ENCODE assay signal across 15 cellular contexts in genomic region chr6:133430530-133430929, GRCh38.
A peak's percentile ranks its signal among the peaks of the same experiment; 100 is the strongest.
DNase-seq lines count a peak whose midpoint lies in the region; ATAC-seq and TF ChIP-seq lines count a peak whose summit lies in the region.
"Had no signal": no experiment of that assay in that cellular context is flagged by ENCODE, and none has a peak within 500 bp of the region (broad histone marks: within the 10 kb centered on the region; RNA-seq: fewer than 3 reads in every experiment).

No MANE protein-coding gene starts in this region.

- H3K4me1 Mint-ChIP-seq in Calu3 (ENCODE audit: low read depth, unreplicated experiment) (peaks cover 72% of the 10 kb centered on the region), neural crest cell (peaks cover 33% of the 10 kb centered on the region), Caco-2 (ENCODE audit: low read depth, unreplicated experiment) (no peaks in the 10 kb centered on the region)
- H3K4me1 Mint-ChIP-seq: CD4-positive, alpha-beta memory T cell had no signal

- TF ChIP-seq CTCF in Calu3 (IDR thresholded peaks at IDR 0.05; ENCODE audit: unreplicated experiment) (no peak), neural crest cell (conservative IDR thresholded peaks at IDR 0.05) (no peak), Caco-2 (IDR thresholded peaks at IDR 0.05; ENCODE audit: insufficient read depth in 1 of 2, low read depth in 1 of 2, low read length in 1 of 2, severe bottlenecking in 1 of 2, unreplicated experiment in 1 of 2) (no peak)

- peak overlapping the region; percentile 31 for H3K27ac ChIP-seq in ectodermal cell (ENCODE audit: insufficient read depth, low read depth, low read length, poor library complexity, severe bottlenecking)

- H3K27me3 Mint-ChIP-seq in Calu3 (ENCODE audit: unreplicated experiment) (no peaks in the 10 kb centered on the region), neural crest cell (ENCODE audit: low read depth) (no peaks in the 10 kb centered on the region), Caco-2 (ENCODE audit: insufficient read depth, unreplicated experiment) (peaks cover 30% of the 10 kb centered on the region)

- H3K4me3 ChIP-seq in ectodermal cell (ENCODE audit: insufficient read depth, low read depth, low read length) (no peak overlapping the region), Caco-2 (ENCODE audit: low read depth, low read length) (no peak overlapping the region)
- H3K4me3 ChIP-seq: GM12878, HAP-1 had no signal

- H3K36me3 ChIP-seq in ectodermal cell (ENCODE audit: control insufficient read depth, insufficient read depth, low read length): no peaks in the 10 kb centered on the region
- no peaks in the 10 kb centered on the region for H3K36me3 ChIP-seq in Caco-2 (ENCODE audit: control insufficient read depth, insufficient read depth, low read length)
- H3K36me3 ChIP-seq: HAP-1 had no signal

- H3K9me3 Mint-ChIP-seq in Calu3 (ENCODE audit: low read depth, unreplicated experiment) (peaks cover 4% of the 10 kb centered on the region), neural crest cell (peaks cover 8% of the 10 kb centered on the region), Caco-2 (ENCODE audit: unreplicated experiment) (no peaks in the 10 kb centered on the region)

- H3K4me1 ChIP-seq in ectodermal cell (ENCODE audit: control insufficient read depth, insufficient read depth, low read length) (peaks cover 21% of the 10 kb centered on the region), Caco-2 (no peaks in the 10 kb centered on the region)
- H3K4me1 ChIP-seq: HAP-1 had no signal

- POLR2A ChIA-PET in Caco-2 (lab: Charles Lee): no interaction called here

- H3K4me3 Mint-ChIP-seq in Calu3 (ENCODE audit: low read depth, unreplicated experiment) (no peak overlapping the region), neural crest cell (no peak overlapping the region), Caco-2 (ENCODE audit: unreplicated experiment) (no peak overlapping the region)
- H3K4me3 Mint-ChIP-seq: CD4-positive, alpha-beta memory T cell had no signal

- H3K27me3 ChIP-seq in ectodermal cell (ENCODE audit: control insufficient read depth, insufficient read depth, low read length, poor library complexity, severe bottlenecking) (no peaks in the 10 kb centered on the region), Caco-2 (replicated peaks; ENCODE audit: control insufficient read depth, insufficient read depth, low read length) (no peaks in the 10 kb centered on the region)

- DNase-seq in Calu3 (no peak), neural crest cell (ENCODE audit: low read depth, low spot score) (no peak), DMS79 (lab: John Stamatoyannopoulos, UW) (no peak), Caco-2 (no peak), GF-D8 (lab: John Stamatoyannopoulos, UW) (no peak)
- DNase-seq: 8988T; C1 segment of cervical spinal cord; CD4-positive, alpha-beta memory T cell; DMS53; DND-41; GOT3 had no signal

- BruUV-seq in Calu3 (replicated peaks; lab: Mats Ljungman, UMichigan) (no TSS peak), Caco-2 (replicated peaks; lab: Mats Ljungman, UMichigan) (no TSS peak)

- H3K9me3 ChIP-seq in ectodermal cell (ENCODE audit: control insufficient read depth, low read length) (no peaks in the 10 kb centered on the region), Caco-2 (no peaks in the 10 kb centered on the region)
- H3K9me3 ChIP-seq: HAP-1 had no signal

- H3K36me3 Mint-ChIP-seq in Calu3 (ENCODE audit: insufficient read depth, unreplicated experiment) (peaks cover 8% of the 10 kb centered on the region), neural crest cell (ENCODE audit: low read depth) (peaks cover 3% of the 10 kb centered on the region), Caco-2 (ENCODE audit: insufficient read depth, unreplicated experiment) (no peaks in the 10 kb centered on the region)
- H3K36me3 Mint-ChIP-seq: CD4-positive, alpha-beta memory T cell had no signal

- H3K27ac Mint-ChIP-seq in Calu3 (ENCODE audit: unreplicated experiment) (peak overlapping the region; percentile 86), neural crest cell (ENCODE audit: unreplicated experiment) (peak overlapping the region; percentile 89), Caco-2 (ENCODE audit: unreplicated experiment) (no peak overlapping the region)
- H3K27ac Mint-ChIP-seq: CD4-positive, alpha-beta memory T cell had no signal

- CTCF ChIA-PET in Calu3 (lab: Charles Lee) (no interaction called here), Caco-2 (lab: Charles Lee) (no interaction called here)

- intact Hi-C loops in Calu3 (cut with micrococcal nuclease; ENCODE audit: unreplicated experiment) (no loop called here), Caco-2 (cut with micrococcal nuclease; ENCODE audit: unreplicated experiment) (no loop called here)

- ATAC-seq in GM21526 (IDR thresholded peaks at IDR 0.05; ENCODE audit: low FRiP score, unreplicated experiment): no peak
- ATAC-seq: GM12878 had no signal
